ENCODE assay signal across 8 cellular contexts in genomic region chr3:141876891-141877561, GRCh38. TPM values are rescaled to one million over a fixed set of nuclear protein-coding genes. Genes with fewer than 3 reads are reported as not detected.
DNase-seq lines count a peak whose midpoint lies in the region; ATAC-seq and TF ChIP-seq lines count a peak whose summit lies in the region.

No MANE protein-coding gene starts in this region.

- H3K4me3 ChIP-seq in Jurkat, Clone E6-1 (ENCODE audit: low read length), result peak overlapping the region; percentile 82
- peak overlapping the region; percentile 80 to 97 (median 88) for H3K4me3 ChIP-seq in spleen

- H3K4me1 ChIP-seq in spleen, result peaks cover 19 to 54% (median 33%) of the 10 kb centered on the region in 6 donors

- no peak for TF ChIP-seq POLR2A in spleen (IDR thresholded peaks at IDR 0.05)

- 0 to 1% (median 0%) methylated on average over 31 to 75 of the region's 75 CpGs for WGBS in spleen, 5 donors

- intact Hi-C loops in spleen (cut with DNase I; ENCODE audit: low total_unique reads), result loop anchor here (5.0 to 10.0 kb wide), 2 partner anchors 82 to 135 kb away; no protein-coding TSS in a partner anchor

- peak; percentile 48 for DNase-seq in EL
- DNase-seq in Jurkat, Clone E6-1 (ENCODE audit: low read depth, low spot score), result peak; percentile 22
- DNase-seq in T47D (ENCODE audit: low read depth in 1 of 2, low spot score in 1 of 2), result peak; percentile 42 to 67
- DNase-seq in iris pigment epithelial cell (ENCODE audit: low read depth), result peak; percentile 44
- DNase-seq in spleen, result peak; percentile 89
- no peak for DNase-seq in SHP77 treated with DMSO at 0.1 percent for 48 hours (lab: John Stamatoyannopoulos, UW)

- H3K27me3 ChIP-seq in spleen (replicated peaks in 1 of 7), result no peaks in the 10 kb centered on the region

- TF ChIP-seq CTCF in VCaP (conservative IDR thresholded peaks at IDR 0.05) (no peak), spleen (IDR thresholded peaks at IDR 0.05 in 8 of 11, conservative IDR thresholded peaks at IDR 0.05 in 3 of 11) (no peak)

- ATAC-seq in GM21526 (IDR thresholded peaks at IDR 0.05; ENCODE audit: low FRiP score, unreplicated experiment), result peak; percentile 23

- H3K9me3 ChIP-seq in spleen, result no peaks in the 10 kb centered on the region

- in situ Hi-C loops in T47D (cut with HindIII; ENCODE audit: low pct_unique_long_range_greater_than_20kb, low sequenced_read_pairs), result no loop called here

- H3K27ac ChIP-seq in VCaP (peak overlapping the region; percentile 90), spleen (peak overlapping the region; percentile 94 to 100 (median 99))

- H3K36me3 ChIP-seq in spleen, result no peaks in the 10 kb centered on the region

RNA-seq across cellular contexts. Expression of gene ATP1B3, which starts 0.6 kb away (rescaled TPM):
- 211 TPM for polyA plus RNA-seq in Jurkat, Clone E6-1 (2012; ENCODE audit: insufficient read depth, insufficient read length)
- 10 to 100 TPM; 46.0 to 72.2 (median 69.6) TPM for total RNA-seq in spleen
- polyA plus RNA-seq in spleen, result 10 to 100 TPM; 35.7 to 80.1 (median 60.7) TPM
